1 cellular context compared by ENCODE assay signal in genomic region chr1:228851196-228851595, GRCh38.
TF ChIP-seq lines count a peak whose summit lies in the region.

No MANE protein-coding gene starts in this region.

TF ChIP-seq in WTC11, 78 proteins besides CTCF, POLR2A, EP300 and RAD21 (continued from another document):
- TF ChIP-seq, protein P1, sequence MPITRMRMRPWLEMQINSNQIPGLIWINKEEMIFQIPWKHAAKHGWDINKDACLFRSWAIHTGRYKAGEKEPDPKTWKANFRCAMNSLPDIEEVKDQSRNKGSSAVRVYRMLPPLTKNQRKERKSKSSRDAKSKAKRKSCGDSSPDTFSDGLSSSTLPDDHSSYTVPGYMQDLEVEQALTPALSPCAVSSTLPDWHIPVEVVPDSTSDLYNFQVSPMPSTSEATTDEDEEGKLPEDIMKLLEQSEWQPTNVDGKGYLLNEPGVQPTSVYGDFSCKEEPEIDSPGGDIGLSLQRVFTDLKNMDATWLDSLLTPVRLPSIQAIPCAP (CRISPR knock-in tag; IDR thresholded peaks at IDR 0.05): no peak
TF ChIP-seq in WTC11: peak in this region for 0.
